20 cellular contexts compared by ENCODE assay signal in genomic region chr3:53478166-53478830, GRCh38. TPM values are rescaled to one million over a fixed set of nuclear protein-coding genes. Genes with fewer than 3 reads are reported as not detected.
DNase-seq lines count a peak whose midpoint lies in the region; ATAC-seq and TF ChIP-seq lines count a peak whose summit lies in the region.
"Had no signal": no experiment of that assay in that cellular context is flagged by ENCODE, and none has a peak within 500 bp of the region (broad histone marks: within the 10 kb centered on the region; RNA-seq: fewer than 3 reads in every experiment).

No MANE protein-coding gene starts in this region.

- ATAC-seq in PC-3: no peak
- ATAC-seq: stimulated activated naive CD8-positive, alpha-beta T cell treated with anti-CD3 and anti-CD28 coated beads, Interleukin-15, Interleukin-2, amounts not matched to agents 100 U/mL and 50 U/mL, for 24 hours had no signal

- H3K27me3 Mint-ChIP-seq in endodermal cell (ENCODE audit: insufficient read depth) (peaks cover 5% of the 10 kb centered on the region), type B pancreatic cell (peaks cover 4% of the 10 kb centered on the region)

- no peaks in the 10 kb centered on the region for H3K79me2 ChIP-seq in PC-3 (ENCODE audit: low read length)

- no peak overlapping the region for H3K4me2 ChIP-seq in PC-3 (ENCODE audit: low read length)

- H3K27ac Mint-ChIP-seq in endodermal cell (no peak overlapping the region), type B pancreatic cell (peak overlapping the region; percentile 48)
- H3K27ac Mint-ChIP-seq: activated CD4-positive, alpha-beta T cell treated with anti-CD3 and anti-CD28 coated beads, Interleukin-2, amount 10 ng/mL, durations not matched to agents 7 days and 5 days; activated naive CD4-positive, alpha-beta T cell treated with anti-CD3 and anti-CD28 coated beads, Interleukin-2, amount 10 ng/mL, durations not matched to agents 7 days and 5 days; CD4-positive, alpha-beta T cell; progenitor cell of endocrine pancreas had no signal

- H3K36me3 Mint-ChIP-seq in endodermal cell (ENCODE audit: low read depth) (no peaks in the 10 kb centered on the region), type B pancreatic cell (no peaks in the 10 kb centered on the region)
- H3K36me3 Mint-ChIP-seq: activated naive CD4-positive, alpha-beta T cell treated with anti-CD3 and anti-CD28 coated beads, Interleukin-2, amount 10 ng/mL, durations not matched to agents 7 days and 5 days had no signal

- WGBS in endodermal cell (ENCODE audit: insufficient coverage in 1 of 2, insufficient read length in 1 of 2), 2 experiments: 78% methylated on average over 1 of the region's 1 CpG; no CpG with 5 or more reads in 1 of the 2 experiments
- WGBS in liver: 18% methylated on average over 1 of the region's 1 CpG

- POLR2A ChIA-PET in HEK293T (lab: Yijun Ruan, JAX): interaction anchor here (0.6 kb wide), 1 partner anchor 320 kb away, joined by 3 read pairs; no protein-coding TSS in a partner anchor
- POLR2A ChIA-PET in PC-3 (lab: Charles Lee; ENCODE audit: unreplicated experiment): no interaction called here

- H3K27ac ChIP-seq in endodermal cell (ENCODE audit: low read depth, low read length): peak overlapping the region; percentile 3
- H3K27ac ChIP-seq in liver (ENCODE audit: low read depth in 1 of 2, low read length in 2 of 2): peak overlapping the region; percentile 72 to 92
- H3K27ac ChIP-seq in PC-3 (ENCODE audit: low read length): no peak overlapping the region
- H3K27ac ChIP-seq: GM23248, left ventricle myocardium inferior had no signal

- H3K4me1 ChIP-seq in endodermal cell (ENCODE audit: control insufficient read depth, insufficient read depth, low read length) (no peaks in the 10 kb centered on the region), liver (ENCODE audit: control insufficient read depth in 4 of 4, insufficient read depth in 4 of 4, low read length in 3 of 4) (peaks cover 0 to 20% (median 12%) of the 10 kb centered on the region in 4 donors), PC-3 (ENCODE audit: insufficient read depth, low read length) (no peaks in the 10 kb centered on the region)
- H3K4me1 ChIP-seq: left ventricle myocardium inferior had no signal

- H3K9me3 ChIP-seq in endodermal cell (ENCODE audit: control insufficient read depth, low read length) (no peaks in the 10 kb centered on the region), liver (ENCODE audit: control insufficient read depth in 4 of 4, low read length in 3 of 4) (no peaks in the 10 kb centered on the region), PC-3 (ENCODE audit: low read length) (no peaks in the 10 kb centered on the region)
- H3K9me3 ChIP-seq: left ventricle myocardium inferior had no signal

- H3K4me3 ChIP-seq in endodermal cell (ENCODE audit: low read length) (no peak overlapping the region), liver (ENCODE audit: low read depth in 1 of 3, low read length in 3 of 3) (no peak overlapping the region), PC-3 (ENCODE audit: low read length) (no peak overlapping the region)
- H3K4me3 ChIP-seq: GM23248, left ventricle myocardium inferior had no signal

- H4K20me1 ChIP-seq in PC-3 (ENCODE audit: low read length): no peaks in the 10 kb centered on the region

- H2AFZ ChIP-seq in PC-3 (ENCODE audit: low read length): no peak overlapping the region
- H2AFZ ChIP-seq: GM23248 had no signal

- TF ChIP-seq CTCF in endodermal cell (conservative IDR thresholded peaks at IDR 0.05) (no peak), liver (IDR thresholded peaks at IDR 0.05; ENCODE audit: low read depth, low read length, missing input control) (no peak), type B pancreatic cell (conservative IDR thresholded peaks at IDR 0.05) (no peak), PC-3 (conservative IDR thresholded peaks at IDR 0.05; ENCODE audit: low read depth, low read length) (no peak)

- H3K9me3 Mint-ChIP-seq in endodermal cell (peaks cover 9% of the 10 kb centered on the region), type B pancreatic cell (no peaks in the 10 kb centered on the region)
- H3K9me3 Mint-ChIP-seq: activated CD4-positive, alpha-beta T cell treated with anti-CD3 and anti-CD28 coated beads, Interleukin-2, amount 10 ng/mL, durations not matched to agents 7 days and 5 days; activated naive CD4-positive, alpha-beta T cell treated with anti-CD3 and anti-CD28 coated beads, Interleukin-2, amount 10 ng/mL, durations not matched to agents 7 days and 5 days; CD4-positive, alpha-beta T cell had no signal

- H3K4me3 Mint-ChIP-seq in endodermal cell: no peak overlapping the region
- H3K4me3 Mint-ChIP-seq in type B pancreatic cell: no peak overlapping the region
- H3K4me3 Mint-ChIP-seq: activated CD4-positive, alpha-beta T cell treated with anti-CD3 and anti-CD28 coated beads, Interleukin-2, amount 10 ng/mL, durations not matched to agents 7 days and 5 days; activated naive CD4-positive, alpha-beta T cell treated with anti-CD3 and anti-CD28 coated beads, Interleukin-2, amount 10 ng/mL, durations not matched to agents 7 days and 5 days; CD4-positive, alpha-beta T cell had no signal

- H3K27me3 ChIP-seq in endodermal cell (ENCODE audit: control insufficient read depth, insufficient read depth, low read length, poor library complexity, severe bottlenecking) (no peaks in the 10 kb centered on the region), liver (ENCODE audit: control insufficient read depth in 4 of 4, insufficient read depth in 4 of 4, low read length in 3 of 4) (no peaks in the 10 kb centered on the region), PC-3 (ENCODE audit: low read length) (peaks cover 24% of the 10 kb centered on the region)

- H3K9ac ChIP-seq in endodermal cell (ENCODE audit: extremely low read depth, low read length, poor library complexity, severe bottlenecking) (no peak overlapping the region), liver (ENCODE audit: low read depth in 1 of 2, low read length in 2 of 2) (peak overlapping the region; percentile 17 to 66), PC-3 (ENCODE audit: low read length) (no peak overlapping the region)
- H3K9ac ChIP-seq: GM23248 had no signal

- TF ChIP-seq RAD21 in liver (IDR thresholded peaks at IDR 0.05): peak in 1 of 2 donors; percentile 4

- peak; percentile 24 for DNase-seq in NCI-H2107 treated with DMSO at 0.1 percent for 48 hours (lab: John Stamatoyannopoulos, UW; ENCODE audit: unreplicated experiment)
- no peak for DNase-seq in NCI-H2107 (lab: John Stamatoyannopoulos, UW)
- DNase-seq in endodermal cell: no peak
- no peak for DNase-seq in type B pancreatic cell (ENCODE audit: extremely low spot score, unreplicated experiment)
- DNase-seq in NOMO-1 treated with dmso at 0.1 percent for 144 hours (lab: John Stamatoyannopoulos, UW; ENCODE audit: unreplicated experiment): no peak
- no peak for DNase-seq in HEK293T (ENCODE audit: extremely low spot score)
- DNase-seq in PC-3: no peak
- DNase-seq: activated CD4-positive, alpha-beta T cell treated with anti-CD3 and anti-CD28 coated beads, Interleukin-2, amount 10 ng/mL, durations not matched to agents 7 days and 5 days; activated naive CD4-positive, alpha-beta T cell treated with anti-CD3 and anti-CD28 coated beads, Interleukin-2, amount 10 ng/mL, durations not matched to agents 7 days and 5 days; activated T-cell treated with anti-CD3 and anti-CD28 coated beads, Interleukin-2, amount 50 U/mL, for 1 hour; CD4-positive, alpha-beta T cell; GM23248; hippocampal formation; KG1; left ventricle myocardium inferior; OCI-M1; stimulated activated CD4-positive, alpha-beta T cell treated with anti-CD3 and anti-CD28 coated beads, Interleukin-15, amount 100 ng/mL, for 24 hours; stimulated activated naive CD8-positive, alpha-beta T cell treated with anti-CD3 and anti-CD28 coated beads, Interleukin-15, Interleukin-2, amounts not matched to agents 100 U/mL and 50 U/mL, for 24 hours had no signal

- no TSS peak for BruUV-seq in PC-3 (replicated peaks; lab: Mats Ljungman, UMichigan)

- CTCF ChIA-PET in HEK293T (lab: Yijun Ruan, JAX): interaction anchor here (0.6 kb wide), 1 partner anchor 676 kb away, joined by 3 read pairs; no protein-coding TSS in a partner anchor
- CTCF ChIA-PET in PC-3 (lab: Charles Lee): no interaction called here

- H3K9me2 ChIP-seq in PC-3 (replicated peaks; ENCODE audit: low read length): no peaks in the 10 kb centered on the region

- H3K4me1 Mint-ChIP-seq in endodermal cell (peaks cover 11% of the 10 kb centered on the region), type B pancreatic cell (ENCODE audit: unreplicated experiment) (peaks cover 13% of the 10 kb centered on the region)
- H3K4me1 Mint-ChIP-seq: activated CD4-positive, alpha-beta T cell treated with anti-CD3 and anti-CD28 coated beads, Interleukin-2, amount 10 ng/mL, durations not matched to agents 7 days and 5 days; activated naive CD4-positive, alpha-beta T cell treated with anti-CD3 and anti-CD28 coated beads, Interleukin-2, amount 10 ng/mL, durations not matched to agents 7 days and 5 days had no signal

- intact Hi-C loops in PC-3 (cut with micrococcal nuclease): no loop called here

- H3K36me3 ChIP-seq in endodermal cell (ENCODE audit: control insufficient read depth, insufficient read depth, low read length) (no peaks in the 10 kb centered on the region), liver (ENCODE audit: control insufficient read depth in 4 of 4, insufficient read depth in 3 of 4, low read depth in 1 of 4, low read length in 3 of 4) (no peaks in the 10 kb centered on the region), PC-3 (ENCODE audit: low read depth, low read length) (no peaks in the 10 kb centered on the region)
- H3K36me3 ChIP-seq: left ventricle myocardium inferior had no signal

- H3F3A ChIP-seq in PC-3 (ENCODE audit: low read length, unreplicated experiment): no peaks in the 10 kb centered on the region

TF ChIP-seq in liver, 16 proteins besides CTCF, POLR2A, EP300 and RAD21 (continues in another document):
- TF ChIP-seq FOXA2 (IDR thresholded peaks at IDR 0.05) (no peak), ATF3 (IDR thresholded peaks at IDR 0.05) (peak; percentile 81), NR2F2 (IDR thresholded peaks at IDR 0.05) (no peak)

TF ChIP-seq in HEK293T, 16 proteins besides CTCF, POLR2A, EP300 and RAD21 (continues in another document):
- TF ChIP-seq CTBP1 (IDR thresholded peaks at IDR 0.05; ENCODE audit: borderline replicate concordance): no peak
- TF ChIP-seq FOXK2 (IDR thresholded peaks at IDR 0.05): no peak
- no peak for TF ChIP-seq PKNOX1 (IDR thresholded peaks at IDR 0.05)

RNA-seq across cellular contexts. Expression of gene CACNA1D, which starts 16.1 kb away (rescaled TPM):
- total RNA-seq in endodermal cell: 1 to 10 TPM; 2.2 to 3.8 TPM
- 0.61 TPM for polyA plus RNA-seq in endodermal cell (2013, experiment 1 of 2)
- 0.79 TPM for polyA plus RNA-seq in endodermal cell (2013, experiment 2 of 2)
- total RNA-seq in liver: 10 to 100 TPM in 1 of 2 donors, 1 to 10 TPM in 1; 3.8 to 18.9 TPM
- polyA plus RNA-seq in liver: 1 to 10 TPM; 1.8 to 3.0 TPM
- total RNA-seq in type B pancreatic cell (ENCODE audit: low replicate concordance): 10.1 and 17.4 TPM in 2 replicates
- not detected in 2 replicates for total RNA-seq in PC-3 (2014; rRNA removed)
- total RNA-seq: CD4-positive, alpha-beta T cell; GM23248 had no signal
- polyA plus RNA-seq: GM23248 had no signal

Comparison
In these comparisons a context has a peak if more than half of its experiments do, and no peak if none do; other contexts are left out.
1. H3K9ac ChIP-seq: peak in liver (2 of 2); none in endodermal cell (single experiment) and PC-3 (single experiment).